ENCODE assay signal across 18 cellular contexts in the genomic region with DNA sequence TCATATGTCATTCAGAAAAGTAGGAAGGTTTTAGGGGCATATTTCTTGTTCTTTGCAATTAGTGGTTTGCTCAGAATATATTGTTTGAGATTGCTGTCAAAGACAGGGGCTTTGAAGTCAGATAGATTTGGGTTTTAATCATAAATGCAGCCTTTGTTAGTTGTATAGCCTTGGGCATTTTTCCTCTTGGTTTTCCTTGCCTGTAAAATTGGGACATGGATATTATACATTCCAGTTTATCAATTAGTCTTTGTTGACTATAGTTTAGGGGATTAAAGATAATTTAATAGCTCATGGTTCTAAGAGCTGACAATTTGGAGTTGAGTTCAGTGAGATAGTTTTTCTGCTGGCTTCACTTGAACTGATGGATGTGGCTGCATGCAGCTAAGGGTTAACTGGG.
DNase-seq lines count a peak whose midpoint lies in the region; ATAC-seq lines count a peak whose summit lies in the region.
"Had no signal": no experiment of that assay in that cellular context is flagged by ENCODE, and none has a peak within 500 bp of the region (broad histone marks: within the 10 kb centered on the region; RNA-seq: fewer than 3 reads in every experiment).

No MANE protein-coding gene starts in this region.

- no peak for ATAC-seq in HG02885 (IDR thresholded peaks at IDR 0.05; ENCODE audit: poor library complexity, unreplicated experiment)
- ATAC-seq: A549; CD8-positive, alpha-beta T cell; GM12878 had no signal

- in situ Hi-C loops in SK-MEL-5 (cut with HindIII; ENCODE audit: low pct_unique_long_range_greater_than_20kb, low sequenced_read_pairs), result no loop called here

- DNase-seq in COLO829 (ENCODE audit: low spot score) (peak; percentile 62), SK-MEL-5 (ENCODE audit: low read depth, low spot score) (peak; percentile 67), foreskin melanocyte (peak; percentile 80), NCI-H446 treated with DMSO at 0.1 percent for 48 hours (lab: John Stamatoyannopoulos, UW) (no peak)
- DNase-seq: AML-193; CD4-positive, alpha-beta T cell; CD8-positive, alpha-beta T cell; COR-L47; DMS 273 treated with DMSO at 0.1 percent for 48 hours; DMS153; DMS53; DMS79; DND-41; EL; GDM1 had no signal
